Comparison of ENCODE assay signal across 12 cellular contexts in the genomic region with DNA sequence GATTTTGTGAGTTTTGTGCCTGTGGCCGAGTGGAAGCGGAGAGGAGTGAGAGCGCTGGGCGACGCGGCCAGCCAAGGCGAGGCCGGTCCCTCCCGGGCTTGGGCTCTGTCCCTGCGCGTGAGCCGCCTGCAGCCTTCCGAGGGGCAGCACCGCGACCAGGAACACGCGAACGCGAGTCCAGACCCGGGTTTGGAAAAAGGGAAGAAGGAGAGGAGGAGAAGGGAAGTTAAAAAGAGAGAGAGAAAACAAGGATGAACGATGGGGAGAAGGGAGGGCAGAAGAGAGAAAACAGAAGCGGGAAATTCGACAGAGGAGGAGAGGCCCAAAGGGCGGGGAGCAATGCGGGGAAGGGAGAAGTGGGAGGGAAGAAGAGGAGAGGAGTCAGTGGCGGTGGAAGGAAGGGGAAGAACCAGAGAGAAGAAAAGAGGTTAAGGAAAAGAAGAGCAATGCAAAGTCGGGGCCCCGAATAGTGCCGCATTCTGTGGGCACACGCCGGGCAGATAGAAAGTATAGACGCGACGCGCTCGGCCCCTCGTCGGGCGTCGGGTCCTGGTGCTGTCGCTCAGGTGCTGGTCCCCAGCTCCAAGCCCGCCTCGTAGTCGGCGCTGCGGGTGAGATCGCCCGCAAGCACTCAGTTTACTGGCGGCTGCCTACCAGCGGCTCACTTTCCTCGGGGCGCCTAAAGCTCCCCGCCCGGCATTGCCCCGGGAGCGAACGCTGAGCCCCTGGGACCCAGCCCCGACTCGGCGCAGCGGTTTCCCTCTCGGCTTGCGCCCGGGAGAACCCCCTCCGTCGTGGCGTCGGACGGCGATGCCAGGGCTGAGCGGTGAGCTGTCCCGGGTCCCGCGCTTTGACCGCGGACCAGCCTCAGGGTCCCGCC. TPM values are rescaled to one million over a fixed set of nuclear protein-coding genes. Genes with fewer than 3 reads are reported as not detected.
A peak's percentile ranks its signal among the peaks of the same experiment; 100 is the strongest.
DNase-seq lines count a peak whose midpoint lies in the region; ATAC-seq, FAIRE-seq and TF ChIP-seq lines count a peak whose summit lies in the region.
"Had no signal": no experiment of that assay in that cellular context is flagged by ENCODE, and none has a peak within 500 bp of the region (broad histone marks: within the 10 kb centered on the region; RNA-seq: fewer than 3 reads in every experiment).

No MANE protein-coding gene starts in this region.

- no peak for TF ChIP-seq POLR2A in A549 (IDR thresholded peaks at IDR 0.05; ENCODE audit: low read length)

- H3K27me3 ChIP-seq in dorsolateral prefrontal cortex: peaks cover 12 to 100% (median 89%) of the 10 kb centered on the region in 45 donors
- H3K27me3 ChIP-seq in muscle layer of duodenum (ENCODE audit: low read depth, low read length): peaks cover 65% of the 10 kb centered on the region

- H3K9me3 ChIP-seq in A549: no peaks in the 10 kb centered on the region
- H3K9me3 ChIP-seq in muscle layer of duodenum (ENCODE audit: control insufficient read depth in 1 of 2, low read length in 2 of 2): no peaks in the 10 kb centered on the region

- no peak for TF ChIP-seq CTCF in A549 (IDR thresholded peaks at IDR 0.05)
- no peak for TF ChIP-seq CTCF in HFFc6 (IDR thresholded peaks at IDR 0.05)
- no peak for TF ChIP-seq CTCF in dorsolateral prefrontal cortex (IDR thresholded peaks at IDR 0.05 in 54 of 56, conservative IDR thresholded peaks at IDR 0.05 in 2 of 56; ENCODE audit: low read depth in 1 of 56, partially characterized antibody in 56 of 56)

- no peaks in the 10 kb centered on the region for H3K36me3 ChIP-seq in muscle layer of duodenum (ENCODE audit: control insufficient read depth in 1 of 2, insufficient read depth in 2 of 2, low read length in 2 of 2)

- intact Hi-C loops in dorsolateral prefrontal cortex (cut with DNase I): no loop called here

- peaks cover 14% of the 10 kb centered on the region for H3K4me1 Mint-ChIP-seq in HFFc6 (ENCODE audit: low read depth)

- peak overlapping the region; percentile 40; the same call in 1 of the 2 replicates for H3K4me3 Mint-ChIP-seq in HFFc6

- H3K27me3 Mint-ChIP-seq in HFFc6 (ENCODE audit: insufficient read depth): peaks cover 78% of the 10 kb centered on the region

- DNase-seq in A549 (ENCODE audit: low read depth in 1 of 2, low spot score in 1 of 2) (no peak), HFFc6 (no peak), dorsolateral prefrontal cortex (no peak), nucleus accumbens (lab: John Stamatoyannopoulos, UW) (no peak)
- DNase-seq in stimulated activated CD4-positive, alpha-beta T cell treated with anti-CD3 and anti-CD28 coated beads, Interleukin-4, amount 100 ng/mL, for 24 hours: no peak
- DNase-seq: activated gamma-delta T cell had no signal

- H3K4me2 ChIP-seq in A549: peak overlapping the region; percentile 86

- CTCF ChIA-PET in A549 (lab: Yijun Ruan, JAX): interaction anchor here (1.0 to 2.5 kb wide), 6 partner anchors 8 to 379 kb away, joined by 3 to 10 read pairs (median 4); no protein-coding TSS in a partner anchor

- 25% methylated on average over 41 of the region's 77 CpGs for WGBS in A549 (ENCODE audit: missing lambda C conversion rate)

- no peak overlapping the region for H3K27ac ChIP-seq in A549
- no peak overlapping the region for H3K27ac ChIP-seq in dorsolateral prefrontal cortex
- H3K27ac ChIP-seq in muscle layer of duodenum (ENCODE audit: low read length): no peak overlapping the region

- TF ChIP-seq RAD21 in A549 (conservative IDR thresholded peaks at IDR 0.05 in 1 of 2, IDR thresholded peaks at IDR 0.05 in 1 of 2): no peak

- H3K9me3 Mint-ChIP-seq in HFFc6: no peaks in the 10 kb centered on the region

- no peak for FAIRE-seq in A549 (lab: Jason Lieb, UNC)
- FAIRE-seq: G401.6 had no signal

- POLR2A ChIA-PET in A549 (lab: Yijun Ruan, JAX): no interaction called here

- peaks cover 18% of the 10 kb centered on the region; the same call in 2 of the 3 replicates for H3K4me1 ChIP-seq in A549
- H3K4me1 ChIP-seq in muscle layer of duodenum (ENCODE audit: control insufficient read depth in 1 of 2, insufficient read depth in 2 of 2, low read length in 2 of 2): peaks cover 0 to 41% of the 10 kb centered on the region in 2 donors

- TF ChIP-seq EP300 in A549 (IDR thresholded peaks at IDR 0.05): no peak

- H3K27ac Mint-ChIP-seq in HFFc6: no peak overlapping the region

- ATAC-seq in A549 (peak in 1 of 2 experiments; percentile 24; a peak in 3 of 6 replicates), GM21786 (IDR thresholded peaks at IDR 0.05; ENCODE audit: unreplicated experiment) (no peak), HG03139 (IDR thresholded peaks at IDR 0.05; ENCODE audit: unreplicated experiment) (no peak)

- H3K4me3 ChIP-seq in A549 (peak overlapping the region; percentile 42), dorsolateral prefrontal cortex (peak overlapping the region in 57 of 59 donors; percentile 7 to 65 (median 40)), muscle layer of duodenum (ENCODE audit: low read depth in 1 of 2, low read length in 2 of 2) (peak overlapping the region; percentile 44 to 70)

- H3K36me3 Mint-ChIP-seq in HFFc6 (ENCODE audit: low read depth): no peaks in the 10 kb centered on the region; the same call in 1 of the 2 replicates

TF ChIP-seq in A549, 52 proteins besides CTCF, POLR2A, EP300 and RAD21:
- no peak for TF ChIP-seq BHLHE40 (IDR thresholded peaks at IDR 0.05; ENCODE audit: low read depth, low read length)

RNA-seq across cellular contexts. Expression of gene BARX2, which starts 2.8 kb away (rescaled TPM):
- polyA plus RNA-seq in A549 (2011; rRNA removed) (not detected in 2 replicates), A549 (2017; fragmentation: RNase III; extraction: RNeasy Plus Mini Kit Qiagen cat#74134 plus additional on column Dnase treatment) (not detected in 3 replicates)
- not detected in 2 replicates for polyA plus RNA-seq in A549 (2012; cell fraction: cytosol; rRNA removed)
- polyA plus RNA-seq in A549 (2012; cell fraction: nucleus; rRNA removed): not detected in 2 replicates
- not detected in 2 replicates for polyA minus RNA-seq in A549 (2011; rRNA and poly(A)+ RNA removed)
- total RNA-seq in HFFc6 (2021; fragmentation: NEBNext Ultra II Directional; extraction: Animal tissue kit (Norgen Biotek cat#: 25700)): not detected
- total RNA-seq in dorsolateral prefrontal cortex: 1 to 10 TPM in 19 of 120 experiments, under 1 TPM in 86, not detected in 15; 0.22 to 2.3 (median 0.67) TPM
- total RNA-seq: mononuclear cell, NCI-H460 had no signal
